In genomic region chr4:76956961-76957738, GRCh38 we compare ENCODE assay signal across 19 cellular contexts. TPM values are rescaled to one million over a fixed set of nuclear protein-coding genes. Genes with fewer than 3 reads are reported as not detected.
DNase-seq lines count a peak whose midpoint lies in the region; ATAC-seq and TF ChIP-seq lines count a peak whose summit lies in the region.
"Had no signal": no experiment of that assay in that cellular context is flagged by ENCODE, and none has a peak within 500 bp of the region (broad histone marks: within the 10 kb centered on the region; RNA-seq: fewer than 3 reads in every experiment).

No MANE protein-coding gene starts in this region.

- H3K9me3 Mint-ChIP-seq in glutamatergic neuron (ENCODE audit: unreplicated experiment) (peaks cover 15% of the 10 kb centered on the region), neural crest cell (no peaks in the 10 kb centered on the region)
- H3K9me3 Mint-ChIP-seq: activated naive CD4-positive, alpha-beta T cell treated with anti-CD3 and anti-CD28 coated beads, Interleukin-2, amount 10 ng/mL, durations not matched to agents 7 days and 5 days; naive thymus-derived CD8-positive, alpha-beta T cell; WTC11 had no signal

- H3K27me3 Mint-ChIP-seq in glutamatergic neuron (ENCODE audit: unreplicated experiment) = peaks cover 5% of the 10 kb centered on the region
- no peaks in the 10 kb centered on the region for H3K27me3 Mint-ChIP-seq in neural crest cell (ENCODE audit: low read depth)
- H3K27me3 Mint-ChIP-seq: naive thymus-derived CD8-positive, alpha-beta T cell had no signal

- DNase-seq in AG10803 (ENCODE audit: low read depth) (peak; percentile 68), NCI-H69 (lab: John Stamatoyannopoulos, UW) (peak; percentile 47), glutamatergic neuron (peak; percentile 60), neural crest cell (ENCODE audit: low read depth, low spot score) (no peak), GM03348 (ENCODE audit: low spot score) (no peak), ureter (ENCODE audit: low spot score) (no peak)
- DNase-seq: activated CD8-positive, alpha-beta memory T cell treated with anti-CD3 and anti-CD28 coated beads, Interleukin-2, amount 10 ng/mL, durations not matched to agents 7 days and 5 days; activated naive CD4-positive, alpha-beta T cell treated with anti-CD3 and anti-CD28 coated beads, Interleukin-2, amount 10 ng/mL, durations not matched to agents 7 days and 5 days; AML-193; naive thymus-derived CD8-positive, alpha-beta T cell; NCI-H146; stimulated activated naive CD4-positive, alpha-beta T cell; SW 1271 had no signal

- H3K4me1 Mint-ChIP-seq in glutamatergic neuron (ENCODE audit: low read depth, unreplicated experiment) = peaks cover 79% of the 10 kb centered on the region
- peaks cover 73% of the 10 kb centered on the region for H3K4me1 Mint-ChIP-seq in neural crest cell

- H3K36me3 Mint-ChIP-seq in glutamatergic neuron (ENCODE audit: unreplicated experiment) (no peaks in the 10 kb centered on the region), neural crest cell (ENCODE audit: low read depth) (peaks cover 19% of the 10 kb centered on the region)
- H3K36me3 Mint-ChIP-seq: activated naive CD4-positive, alpha-beta T cell treated with anti-CD3 and anti-CD28 coated beads, Interleukin-2, amount 10 ng/mL, durations not matched to agents 7 days and 5 days; WTC11 had no signal

- H3K27ac Mint-ChIP-seq in glutamatergic neuron (ENCODE audit: unreplicated experiment) (peak overlapping the region; percentile 98), neural crest cell (ENCODE audit: unreplicated experiment) (peak overlapping the region; percentile 46)
- H3K27ac Mint-ChIP-seq: activated CD8-positive, alpha-beta memory T cell treated with anti-CD3 and anti-CD28 coated beads, Interleukin-2, amount 10 ng/mL, durations not matched to agents 7 days and 5 days; activated naive CD4-positive, alpha-beta T cell treated with anti-CD3 and anti-CD28 coated beads, Interleukin-2, amount 10 ng/mL, durations not matched to agents 7 days and 5 days; WTC11 had no signal

- TF ChIP-seq CTCF in AG10803 (conservative IDR thresholded peaks at IDR 0.05; ENCODE audit: low read length) = no peak
- no peak for TF ChIP-seq CTCF in glutamatergic neuron (IDR thresholded peaks at IDR 0.05; ENCODE audit: partially characterized antibody, unreplicated experiment)
- no peak for TF ChIP-seq CTCF in neural crest cell (conservative IDR thresholded peaks at IDR 0.05)

- H3K4me3 Mint-ChIP-seq in glutamatergic neuron (ENCODE audit: unreplicated experiment) (peak overlapping the region; percentile 76), neural crest cell (no peak overlapping the region)
- H3K4me3 Mint-ChIP-seq: activated CD8-positive, alpha-beta memory T cell treated with anti-CD3 and anti-CD28 coated beads, Interleukin-2, amount 10 ng/mL, durations not matched to agents 7 days and 5 days; activated naive CD4-positive, alpha-beta T cell treated with anti-CD3 and anti-CD28 coated beads, Interleukin-2, amount 10 ng/mL, durations not matched to agents 7 days and 5 days; naive thymus-derived CD8-positive, alpha-beta T cell; WTC11 had no signal

- ATAC-seq in GM21529 (IDR thresholded peaks at IDR 0.05; ENCODE audit: unreplicated experiment) (no peak), GM21360 (IDR thresholded peaks at IDR 0.05; ENCODE audit: unreplicated experiment) (no peak)
- ATAC-seq: activated CD8-positive, alpha-beta memory T cell treated with anti-CD3 and anti-CD28 coated beads, Interleukin-2, amount 10 ng/mL, durations not matched to agents 7 days and 5 days; naive thymus-derived CD8-positive, alpha-beta T cell; Panc1; WTC11 had no signal

- no peak overlapping the region for H3K4me3 ChIP-seq in AG10803 (ENCODE audit: low read length)

RNA-seq across cellular contexts. Expression of gene SEPTIN11, which starts 7.6 kb away (rescaled TPM):
- total RNA-seq in glutamatergic neuron (ENCODE audit: unreplicated experiment) (422 TPM), neural crest cell (187 and 192 TPM in 2 replicates), ureter (139 TPM)

RNA-seq across cellular contexts. Expression of gene SOWAHB, which starts 59.2 kb away (rescaled TPM):
- total RNA-seq in glutamatergic neuron (ENCODE audit: unreplicated experiment) (0.17 TPM), neural crest cell (not detected in 2 replicates), ureter (14.3 TPM)
- total RNA-seq: activated CD8-positive, alpha-beta memory T cell treated with anti-CD3 and anti-CD28 coated beads, Interleukin-2, amount 10 ng/mL, durations not matched to agents 7 days and 5 days; glomerular endothelial cell; naive thymus-derived CD8-positive, alpha-beta T cell; NCI-H460 had no signal

Comparison
In these comparisons a context has a peak if more than half of its experiments do, and no peak if none do; other contexts are left out.
1. DNase-seq: peak in AG10803 (single experiment), NCI-H69 (single experiment) and glutamatergic neuron (single experiment); none in neural crest cell (single experiment), GM03348 (single experiment) and ureter (single experiment).
2. RNA of gene SOWAHB, which starts 59.2 kb away (total RNA-seq): 14.3 TPM in ureter (single experiment); 0.17 TPM in glutamatergic neuron (single experiment) and not detected in neural crest cell; every median in the first group is over 10 times any median in the second.